ENCODE assay signal across 8 cellular contexts in genomic region chr11:575324-575995, GRCh38. TPM values are rescaled to one million over a fixed set of nuclear protein-coding genes. Genes with fewer than 3 reads are reported as not detected.
DNase-seq lines count a peak whose midpoint lies in the region; ATAC-seq and TF ChIP-seq lines count a peak whose summit lies in the region.

No MANE protein-coding gene starts in this region.

- H3K27me3 Mint-ChIP-seq in activated CD8-positive, alpha-beta memory T cell treated with anti-CD3 and anti-CD28 coated beads, Interleukin-2, amount 10 ng/mL, durations not matched to agents 7 days and 5 days: peaks cover 21% of the 10 kb centered on the region

- H3K4me2 ChIP-seq in mammary epithelial cell (ENCODE audit: insufficient read depth, low read depth, low read length): peak overlapping the region; percentile 99

- no peak for TF ChIP-seq RAD21 in liver (IDR thresholded peaks at IDR 0.05)

- TF ChIP-seq CTCF in mammary epithelial cell (conservative IDR thresholded peaks at IDR 0.05 in 1 of 2, IDR thresholded peaks at IDR 0.05 in 1 of 2; ENCODE audit: extremely low read depth in 1 of 2, insufficient read depth in 1 of 2, low read depth in 1 of 2, low read length in 2 of 2) (no peak), liver (IDR thresholded peaks at IDR 0.05; ENCODE audit: low read depth, low read length, missing input control) (no peak)

- H3K4me3 Mint-ChIP-seq in activated CD8-positive, alpha-beta memory T cell treated with anti-CD3 and anti-CD28 coated beads, Interleukin-2, amount 10 ng/mL, durations not matched to agents 7 days and 5 days: peak overlapping the region; percentile 77

- in situ Hi-C loops in mammary epithelial cell (cut with MboI; ENCODE audit: low sequenced_read_pairs in 2 of 2): no loop called here

- CTCF ChIA-PET in activated CD8-positive, alpha-beta memory T cell treated with anti-CD3 and anti-CD28 coated beads, Interleukin-2, amount 10 ng/mL, durations not matched to agents 7 days and 5 days (lab: Charles Lee): interaction anchor here (0.7 to 2.7 kb wide), 8 partner anchors 9 to 151 kb away, joined by 3 to 12 read pairs (median 6); partner anchors contain the start of genes DEAF1 and TMEM80
- CTCF ChIA-PET in mammary epithelial cell (lab: Charles Lee; ENCODE audit: low non-redundant PET): no interaction called here

- peaks cover 50% of the 10 kb centered on the region for H3K79me2 ChIP-seq in mammary epithelial cell (ENCODE audit: insufficient read depth, low read length)

- H2AFZ ChIP-seq in mammary epithelial cell (ENCODE audit: low read depth, low read length): peak overlapping the region; percentile 93

- ATAC-seq in activated CD8-positive, alpha-beta memory T cell treated with anti-CD3 and anti-CD28 coated beads, Interleukin-2, amount 10 ng/mL, durations not matched to agents 7 days and 5 days: peak; percentile 53
- peak; percentile 25 for ATAC-seq in HG02981 (IDR thresholded peaks at IDR 0.05; ENCODE audit: unreplicated experiment)
- ATAC-seq in HG02840 (IDR thresholded peaks at IDR 0.05; ENCODE audit: low FRiP score, unreplicated experiment): no peak

- no peaks in the 10 kb centered on the region for H3K9me3 Mint-ChIP-seq in activated CD8-positive, alpha-beta memory T cell treated with anti-CD3 and anti-CD28 coated beads, Interleukin-2, amount 10 ng/mL, durations not matched to agents 7 days and 5 days (ENCODE audit: low read depth)

- dilution Hi-C loops in mammary epithelial cell (cut with HindIII; ENCODE audit: low sequenced_read_pairs): no loop called here

- peaks cover 37% of the 10 kb centered on the region for H3K4me1 ChIP-seq in mammary epithelial cell (ENCODE audit: insufficient read depth, low read length)
- H3K4me1 ChIP-seq in liver (ENCODE audit: control insufficient read depth in 4 of 4, insufficient read depth in 4 of 4, low read length in 3 of 4): peaks cover 20 to 59% (median 49%) of the 10 kb centered on the region in 4 donors
- peaks cover 33% of the 10 kb centered on the region for H3K4me1 ChIP-seq in thymus (ENCODE audit: control insufficient read depth, insufficient read depth, low read length)

- BruUV-seq in mammary epithelial cell (replicated peaks; lab: Mats Ljungman, UMichigan): no TSS peak

- no peak for DNase-seq in activated CD8-positive, alpha-beta memory T cell treated with anti-CD3 and anti-CD28 coated beads, Interleukin-2, amount 10 ng/mL, durations not matched to agents 7 days and 5 days
- no peak for DNase-seq in activated CD8-positive, alpha-beta memory T cell treated with anti-CD3 and anti-CD28 coated beads for 24 hours
- DNase-seq in NCI-H345 (lab: John Stamatoyannopoulos, UW): peak; percentile 90
- DNase-seq in mammary epithelial cell: peak; percentile 67

- H3K4me1 Mint-ChIP-seq in activated CD8-positive, alpha-beta memory T cell treated with anti-CD3 and anti-CD28 coated beads, Interleukin-2, amount 10 ng/mL, durations not matched to agents 7 days and 5 days: peaks cover 45% of the 10 kb centered on the region

- no peak overlapping the region for H3K27ac ChIP-seq in mammary epithelial cell (ENCODE audit: insufficient read depth, low read depth, low read length)
- H3K27ac ChIP-seq in liver (ENCODE audit: low read depth in 1 of 2, low read length in 2 of 2): peak overlapping the region; percentile 32 to 65
- no peak overlapping the region for H3K27ac ChIP-seq in thymus (ENCODE audit: low read depth)

- 4% methylated on average over 13 of the region's 78 CpGs for WGBS in mammary epithelial cell (ENCODE audit: low coverage, missing lambda C conversion rate)
- 1% methylated on average over 78 of the region's 78 CpGs for WGBS in liver
- 1% methylated on average over 71 of the region's 78 CpGs for WGBS in thymus

- peak overlapping the region; percentile 47 for H3K27ac Mint-ChIP-seq in activated CD8-positive, alpha-beta memory T cell treated with anti-CD3 and anti-CD28 coated beads, Interleukin-2, amount 10 ng/mL, durations not matched to agents 7 days and 5 days

- H3K27me3 ChIP-seq in mammary epithelial cell (ENCODE audit: insufficient read depth, low read length): no peaks in the 10 kb centered on the region
- H3K27me3 ChIP-seq in liver (ENCODE audit: control insufficient read depth in 4 of 4, insufficient read depth in 4 of 4, low read length in 3 of 4): no peaks in the 10 kb centered on the region
- H3K27me3 ChIP-seq in thymus (ENCODE audit: control insufficient read depth, insufficient read depth): no peaks in the 10 kb centered on the region

- peak overlapping the region; percentile 33 for H3K9ac ChIP-seq in mammary epithelial cell (ENCODE audit: insufficient read depth, low read length)
- H3K9ac ChIP-seq in liver (ENCODE audit: low read depth in 1 of 2, low read length in 2 of 2): no peak overlapping the region

- peaks cover 7% of the 10 kb centered on the region for H3K36me3 Mint-ChIP-seq in activated CD8-positive, alpha-beta memory T cell treated with anti-CD3 and anti-CD28 coated beads, Interleukin-2, amount 10 ng/mL, durations not matched to agents 7 days and 5 days

- H4K20me1 ChIP-seq in mammary epithelial cell (ENCODE audit: insufficient read depth, low read length): peaks cover 6% of the 10 kb centered on the region

- intact Hi-C loops in mammary epithelial cell (cut with micrococcal nuclease): no loop called here

- H3K36me3 ChIP-seq in mammary epithelial cell (ENCODE audit: insufficient read depth, low read length) (no peaks in the 10 kb centered on the region), liver (ENCODE audit: control insufficient read depth in 4 of 4, insufficient read depth in 3 of 4, low read depth in 1 of 4, low read length in 3 of 4) (no peaks in the 10 kb centered on the region), thymus (ENCODE audit: control insufficient read depth, insufficient read depth) (no peaks in the 10 kb centered on the region)

- H3K9me3 ChIP-seq in mammary epithelial cell (replicated peaks; ENCODE audit: insufficient read depth, low read length) (no peaks in the 10 kb centered on the region), liver (ENCODE audit: control insufficient read depth in 4 of 4, low read length in 3 of 4) (no peaks in the 10 kb centered on the region), thymus (ENCODE audit: control insufficient read depth) (no peaks in the 10 kb centered on the region)

- H3K4me3 ChIP-seq in mammary epithelial cell (replicated peaks in 1 of 3; ENCODE audit: insufficient read depth in 1 of 3, low read depth in 2 of 3, low read length in 3 of 3): peak overlapping the region; percentile 50 to 80 (median 73)
- peak overlapping the region; percentile 5 to 72 (median 48) for H3K4me3 ChIP-seq in liver (ENCODE audit: low read depth in 1 of 3, low read length in 3 of 3)
- H3K4me3 ChIP-seq in thymus (ENCODE audit: low read length): peak overlapping the region; percentile 55

TF ChIP-seq in liver, 16 proteins besides CTCF, POLR2A, EP300 and RAD21 (continues in another document):
- TF ChIP-seq TAF1 (conservative IDR thresholded peaks at IDR 0.05): no peak
- TF ChIP-seq HNF4G (IDR thresholded peaks at IDR 0.05): no peak
- no peak for TF ChIP-seq ATF3 (IDR thresholded peaks at IDR 0.05)
- no peak for TF ChIP-seq GABPA (IDR thresholded peaks at IDR 0.05 in 1 of 2, conservative IDR thresholded peaks at IDR 0.05 in 1 of 2)
- TF ChIP-seq YY1 (IDR thresholded peaks at IDR 0.05): no peak
- no peak for TF ChIP-seq RXRA (IDR thresholded peaks at IDR 0.05)

RNA-seq across cellular contexts. Expression of gene PHRF1, which starts 0.8 kb away (rescaled TPM):
- 10 to 100 TPM; 60.2 to 62.0 TPM for total RNA-seq in activated CD8-positive, alpha-beta memory T cell treated with anti-CD3 and anti-CD28 coated beads, Interleukin-2, amount 10 ng/mL, durations not matched to agents 7 days and 5 days
- total RNA-seq in mammary epithelial cell (10 to 100 TPM; 20.8 to 41.4 TPM), liver (10 to 100 TPM; 22.4 to 25.2 TPM)
- polyA plus RNA-seq in mammary epithelial cell (15.6 TPM), liver (10 to 100 TPM in 1 of 2 donors, 1 to 10 TPM in 1; 2.4 to 15.1 TPM), thymus (23.7 TPM)
- 18.6 TPM for polyA minus RNA-seq in mammary epithelial cell

RNA-seq across cellular contexts. Expression of gene RASSF7, which starts 14.7 kb away (rescaled TPM):
- total RNA-seq in activated CD8-positive, alpha-beta memory T cell treated with anti-CD3 and anti-CD28 coated beads, Interleukin-2, amount 10 ng/mL, durations not matched to agents 7 days and 5 days: 10 to 100 TPM; 20.8 to 32.1 TPM
- total RNA-seq in mammary epithelial cell (10 to 100 TPM; 33.3 to 36.1 TPM), liver (10 to 100 TPM; 11.5 to 35.5 TPM)
- polyA plus RNA-seq in mammary epithelial cell (35.2 TPM), liver (10 to 100 TPM; 38.3 to 50.4 TPM), thymus (51.2 TPM)
- polyA minus RNA-seq in mammary epithelial cell: 4.6 TPM

RNA-seq across cellular contexts. Expression of gene LMNTD2, which starts 14.9 kb away (rescaled TPM):
- total RNA-seq in activated CD8-positive, alpha-beta memory T cell treated with anti-CD3 and anti-CD28 coated beads, Interleukin-2, amount 10 ng/mL, durations not matched to agents 7 days and 5 days: 1 to 10 TPM in 1 of 2 experiments, under 1 TPM in 1; 0.23 to 1.3 TPM
- 1 to 10 TPM; 2.3 to 7.6 TPM for total RNA-seq in mammary epithelial cell
- 1.8 TPM for polyA plus RNA-seq in mammary epithelial cell
- not detected for polyA minus RNA-seq in mammary epithelial cell
- 1 to 10 TPM; 1.2 to 2.9 TPM for total RNA-seq in liver
- 1 to 10 TPM; 1.6 to 4.6 TPM for polyA plus RNA-seq in liver
- polyA plus RNA-seq in thymus: 5.8 TPM

RNA-seq across cellular contexts. Expression of gene LRRC56, which starts 38.1 kb away (rescaled TPM):
- 1 to 10 TPM; 1.7 to 2.1 TPM for total RNA-seq in activated CD8-positive, alpha-beta memory T cell treated with anti-CD3 and anti-CD28 coated beads, Interleukin-2, amount 10 ng/mL, durations not matched to agents 7 days and 5 days
- 1 to 10 TPM in 1 of 2 donors, under 1 TPM in 1; 0.50 to 1.2 TPM for total RNA-seq in mammary epithelial cell
- 0.35 TPM for polyA plus RNA-seq in mammary epithelial cell
- polyA minus RNA-seq in mammary epithelial cell: not detected
- total RNA-seq in liver: under 1 TPM; 0.17 to 0.23 TPM
- polyA plus RNA-seq in liver: under 1 TPM; 0.08 to 0.46 TPM
- 2.4 TPM for polyA plus RNA-seq in thymus

RNA-seq across cellular contexts. Expression of gene HRAS, which starts 40.1 kb away (rescaled TPM):
- 10 to 100 TPM; 50.7 to 53.8 TPM for total RNA-seq in activated CD8-positive, alpha-beta memory T cell treated with anti-CD3 and anti-CD28 coated beads, Interleukin-2, amount 10 ng/mL, durations not matched to agents 7 days and 5 days
- total RNA-seq in mammary epithelial cell (100 to 1,000 TPM in 1 of 2 donors, 10 to 100 TPM in 1; 36.5 to 194 TPM), liver (1 to 10 TPM; 4.7 to 8.6 TPM)
- polyA plus RNA-seq in mammary epithelial cell (230 TPM), liver (10 to 100 TPM; 13.2 to 17.4 TPM), thymus (145 TPM)
- 165 TPM for polyA minus RNA-seq in mammary epithelial cell

Comparison
In these comparisons a context has a peak if more than half of its experiments do, and no peak if none do; other contexts are left out.
1. DNase-seq: peak in NCI-H345 (single experiment) and mammary epithelial cell (single experiment); none in activated CD8-positive, alpha-beta memory T cell treated with anti-CD3 and anti-CD28 coated beads, Interleukin-2, amount 10 ng/mL, durations not matched to agents 7 days and 5 days (single experiment) and activated CD8-positive, alpha-beta memory T cell treated with anti-CD3 and anti-CD28 coated beads for 24 hours (single experiment).
2. H3K27ac ChIP-seq: peak in liver (2 of 2); none in mammary epithelial cell (single experiment) and thymus (single experiment).
3. Peak in every context shown above with its lines, with median percentiles within 50 percentile points of each other: H3K4me3 ChIP-seq.